15 cellular contexts compared by ENCODE assay signal in genomic region chr4:37639551-37640293, GRCh38. TPM values are rescaled to one million over a fixed set of nuclear protein-coding genes. Genes with fewer than 3 reads are reported as not detected.
DNase-seq lines count a peak whose midpoint lies in the region; ATAC-seq and TF ChIP-seq lines count a peak whose summit lies in the region.
"Had no signal": no experiment of that assay in that cellular context is flagged by ENCODE, and none has a peak within 500 bp of the region (broad histone marks: within the 10 kb centered on the region; RNA-seq: fewer than 3 reads in every experiment).

No MANE protein-coding gene starts in this region.

- intact Hi-C loops in Right ventricle myocardium superior (cut with DNase I), result no loop called here
- intact Hi-C loops in left ventricle myocardium inferior (cut with micrococcal nuclease), result no loop called here

- no peak overlapping the region for H3K4me3 ChIP-seq in left ventricle myocardium inferior
- no peak overlapping the region for H3K4me3 ChIP-seq in fibroblast of pulmonary artery (replicated peaks; ENCODE audit: low read depth, low read length)
- H3K4me3 ChIP-seq: psoas muscle had no signal

- H3K9me3 ChIP-seq in left ventricle myocardium inferior (replicated peaks), result no peaks in the 10 kb centered on the region
- H3K9me3 ChIP-seq: psoas muscle had no signal

- no peaks in the 10 kb centered on the region for H3K27me3 Mint-ChIP-seq in type B pancreatic cell
- H3K27me3 Mint-ChIP-seq: activated CD4-positive, alpha-beta memory T cell treated with anti-CD3 and anti-CD28 coated beads, Interleukin-2, amount 10 ng/mL, durations not matched to agents 7 days and 5 days; naive thymus-derived CD4-positive, alpha-beta T cell; T-cell had no signal

- peaks cover 24% of the 10 kb centered on the region for H3K36me3 Mint-ChIP-seq in type B pancreatic cell

- peaks cover 40% of the 10 kb centered on the region for H3K36me3 ChIP-seq in left ventricle myocardium inferior

- H3K27ac Mint-ChIP-seq in type B pancreatic cell, result peak overlapping the region; percentile 18
- H3K27ac Mint-ChIP-seq: activated CD4-positive, alpha-beta memory T cell treated with anti-CD3 and anti-CD28 coated beads, Interleukin-2, amount 10 ng/mL, durations not matched to agents 7 days and 5 days; activated T-helper 1 cell treated with anti-CD3 and anti-CD28 coated beads, Interleukin-12 subunit alpha, Interleukin-12 subunit beta, Interleukin-2, Interleukin-4 antibody, amounts not matched to agents 30 ng/mL and 10 ng/mL and 1 ng/mL, durations not matched to agents 14 hours and 24 hours and 36 hours; naive thymus-derived CD4-positive, alpha-beta T cell; T-cell had no signal

- no peak overlapping the region for H3K27ac ChIP-seq in left ventricle myocardium inferior (replicated peaks)
- H3K27ac ChIP-seq: psoas muscle had no signal

- H3K4me3 Mint-ChIP-seq in type B pancreatic cell, result no peak overlapping the region
- H3K4me3 Mint-ChIP-seq: activated CD4-positive, alpha-beta memory T cell treated with anti-CD3 and anti-CD28 coated beads, Interleukin-2, amount 10 ng/mL, durations not matched to agents 7 days and 5 days; activated T-helper 1 cell treated with anti-CD3 and anti-CD28 coated beads, Interleukin-12 subunit alpha, Interleukin-12 subunit beta, Interleukin-2, Interleukin-4 antibody, amounts not matched to agents 30 ng/mL and 10 ng/mL and 1 ng/mL, durations not matched to agents 14 hours and 24 hours and 36 hours; naive thymus-derived CD4-positive, alpha-beta T cell; T-cell had no signal

- no peak for DNase-seq in Right ventricle myocardium superior
- DNase-seq in left ventricle myocardium inferior, result no peak
- DNase-seq in NCI-H526 (lab: John Stamatoyannopoulos, UW), result peak; percentile 84 to 88
- peak; percentile 12 for DNase-seq in fibroblast of pulmonary artery (ENCODE audit: low read depth)
- DNase-seq in type B pancreatic cell (ENCODE audit: extremely low spot score, unreplicated experiment), result no peak
- no peak for DNase-seq in iPS-NIHi7 (ENCODE audit: extremely low spot score)
- DNase-seq: activated CD4-positive, alpha-beta memory T cell treated with anti-CD3 and anti-CD28 coated beads, Interleukin-2, amount 10 ng/mL, durations not matched to agents 7 days and 5 days; mammary epithelial cell; naive thymus-derived CD4-positive, alpha-beta T cell; NCI-H1930; psoas muscle; T-cell had no signal

- H3K4me1 ChIP-seq in left ventricle myocardium inferior, result peaks cover 16% of the 10 kb centered on the region
- H3K4me1 ChIP-seq: psoas muscle had no signal

- peak; percentile 40 for ATAC-seq in Right ventricle myocardium superior (ENCODE audit: poor library complexity)
- no peak for ATAC-seq in HG03460 (IDR thresholded peaks at IDR 0.05; ENCODE audit: unreplicated experiment)
- no peak for ATAC-seq in GM21723 (IDR thresholded peaks at IDR 0.05; ENCODE audit: unreplicated experiment)
- ATAC-seq: naive thymus-derived CD4-positive, alpha-beta T cell; T-cell had no signal

- H3K4me1 Mint-ChIP-seq in type B pancreatic cell (ENCODE audit: unreplicated experiment), result peaks cover 22% of the 10 kb centered on the region

- TF ChIP-seq CTCF in left ventricle myocardium inferior (IDR thresholded peaks at IDR 0.05; ENCODE audit: borderline replicate concordance) (no peak), fibroblast of pulmonary artery (IDR thresholded peaks at IDR 0.05; ENCODE audit: low read length, missing control alignments) (no peak), type B pancreatic cell (conservative IDR thresholded peaks at IDR 0.05) (no peak)

- no peaks in the 10 kb centered on the region for H3K9me3 Mint-ChIP-seq in type B pancreatic cell
- H3K9me3 Mint-ChIP-seq: activated CD4-positive, alpha-beta memory T cell treated with anti-CD3 and anti-CD28 coated beads, Interleukin-2, amount 10 ng/mL, durations not matched to agents 7 days and 5 days; activated T-helper 1 cell treated with anti-CD3 and anti-CD28 coated beads, Interleukin-12 subunit alpha, Interleukin-12 subunit beta, Interleukin-2, Interleukin-4 antibody, amounts not matched to agents 30 ng/mL and 10 ng/mL and 1 ng/mL, durations not matched to agents 14 hours and 24 hours and 36 hours; naive thymus-derived CD4-positive, alpha-beta T cell; T-cell had no signal

- H3K27me3 ChIP-seq in left ventricle myocardium inferior (ENCODE audit: low read depth), result no peaks in the 10 kb centered on the region

RNA-seq across cellular contexts. Expression of gene RELL1, which starts 46.5 kb away (rescaled TPM):
- total RNA-seq in Right ventricle myocardium superior, result 15.8 TPM
- 22.2 TPM for total RNA-seq in left ventricle myocardium inferior
- 31.6 and 45.8 TPM in 2 replicates for total RNA-seq in type B pancreatic cell (ENCODE audit: low replicate concordance)

Comparison
In these comparisons a context has a peak if more than half of its experiments do, and no peak if none do; other contexts are left out.
1. DNase-seq: peak in NCI-H526 (2 of 2) and fibroblast of pulmonary artery (single experiment); none in Right ventricle myocardium superior (single experiment), left ventricle myocardium inferior (single experiment), type B pancreatic cell (single experiment) and iPS-NIHi7 (single experiment).